In the genomic region with DNA sequence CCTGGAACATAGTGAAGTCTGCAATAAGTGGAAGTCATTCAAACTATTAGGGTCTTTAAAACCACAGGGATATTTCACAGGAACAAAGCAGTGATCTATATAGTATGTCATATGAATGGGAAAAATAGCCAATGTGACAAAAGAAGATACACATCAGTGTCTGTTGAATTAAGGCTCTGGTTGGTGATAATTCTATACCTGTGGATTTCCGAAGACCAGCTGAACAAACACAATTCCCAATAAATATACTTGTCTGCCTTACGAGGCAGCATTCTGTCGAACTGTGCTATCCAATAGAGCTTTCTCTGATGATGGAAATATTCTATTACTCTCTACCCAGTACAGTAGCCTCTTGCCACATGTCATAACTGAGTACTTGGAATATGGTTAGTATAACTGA, we compare ENCODE assay signal across 17 cellular contexts. TPM values are rescaled to one million over a fixed set of nuclear protein-coding genes. Genes with fewer than 3 reads are reported as not detected.
DNase-seq lines count a peak whose midpoint lies in the region; ATAC-seq, FAIRE-seq and TF ChIP-seq lines count a peak whose summit lies in the region.
"Had no signal": no experiment of that assay in that cellular context is flagged by ENCODE, and none has a peak within 500 bp of the region (broad histone marks: within the 10 kb centered on the region; RNA-seq: fewer than 3 reads in every experiment).

No MANE protein-coding gene starts in this region.

- H3K4me1 ChIP-seq in left ventricle myocardium inferior, result peaks cover 88% of the 10 kb centered on the region
- peaks cover 43% of the 10 kb centered on the region for H3K4me1 ChIP-seq in keratinocyte (ENCODE audit: control insufficient read depth, extremely low read depth, insufficient read depth, low read length)
- peaks cover 0 to 12% of the 10 kb centered on the region in 2 donors for H3K4me1 ChIP-seq in uterus

- H3K27me3 ChIP-seq in left ventricle myocardium inferior (ENCODE audit: low read depth), result no peaks in the 10 kb centered on the region
- no peaks in the 10 kb centered on the region for H3K27me3 ChIP-seq in keratinocyte (ENCODE audit: control insufficient read depth, extremely low read depth, insufficient read depth, low read length)
- H3K27me3 ChIP-seq in uterus, result no peaks in the 10 kb centered on the region
- H3K27me3 ChIP-seq: MG63 had no signal

- no peaks in the 10 kb centered on the region for H3K79me2 ChIP-seq in keratinocyte (ENCODE audit: control insufficient read depth, insufficient read depth, low read length)

- POLR2A ChIA-PET in GM10248 (lab: Yijun Ruan, JAX), result no interaction called here

- peak; percentile 65 for FAIRE-seq in keratinocyte (lab: Jason Lieb, UNC)
- FAIRE-seq: GM19239, kidney, urothelium cell line had no signal

- H3K9me3 ChIP-seq in left ventricle myocardium inferior (replicated peaks), result no peaks in the 10 kb centered on the region
- H3K9me3 ChIP-seq in keratinocyte (ENCODE audit: control insufficient read depth, low read depth, low read length), result no peaks in the 10 kb centered on the region
- no peaks in the 10 kb centered on the region for H3K9me3 ChIP-seq in uterus
- H3K9me3 ChIP-seq: MG63 had no signal

- intact Hi-C loops in left ventricle myocardium inferior (cut with micrococcal nuclease) (loop anchor here (10.0 kb wide), 1 partner anchor 51 kb away; a partner anchor contains a TSS), cardiac septum (cut with DNase I) (loop anchor here (5.0 kb wide), 3 partner anchors 51 to 134 kb away; a partner anchor contains a TSS), uterus (cut with DNase I; ENCODE audit: low total_unique reads) (no loop called here)

- H3K27ac ChIP-seq in left ventricle myocardium inferior (replicated peaks) (peak overlapping the region; percentile 84), keratinocyte (ENCODE audit: control insufficient read depth, insufficient read depth, low read length) (peak overlapping the region; percentile 75), uterus (peak overlapping the region; percentile 16 to 62)

- H3K4me3 ChIP-seq in left ventricle myocardium inferior, result no peak overlapping the region
- no peak overlapping the region for H3K4me3 ChIP-seq in keratinocyte (ENCODE audit: control insufficient read depth in 2 of 3, extremely low read depth in 1 of 3, insufficient read depth in 2 of 3, low read depth in 1 of 3, low read length in 3 of 3)
- no peak overlapping the region for H3K4me3 ChIP-seq in uterus
- H3K4me3 ChIP-seq: MG63 had no signal

- H4K20me1 ChIP-seq in keratinocyte (ENCODE audit: control insufficient read depth, extremely low read depth, insufficient read depth, low read length), result no peaks in the 10 kb centered on the region

- TF ChIP-seq CTCF in left ventricle myocardium inferior (IDR thresholded peaks at IDR 0.05; ENCODE audit: borderline replicate concordance), result no peak
- no peak for TF ChIP-seq CTCF in keratinocyte (optimal IDR thresholded peaks at IDR 0.05 in 1 of 3, IDR thresholded peaks at IDR 0.05 in 1 of 3, conservative IDR thresholded peaks at IDR 0.05 in 1 of 3; ENCODE audit: extremely low read depth in 1 of 3, insufficient read depth in 2 of 3, low read length in 3 of 3)
- no peak for TF ChIP-seq CTCF in uterus (IDR thresholded peaks at IDR 0.05)
- no peak for TF ChIP-seq CTCF in GM10248 (IDR thresholded peaks at IDR 0.05; ENCODE audit: control extremely low read depth, extremely low read depth, low read depth, missing control alignments)

- ATAC-seq in SK-N-SH treated with all-trans-retinoic acid at 6 μM for 48 hours (peak; percentile 12; the same call in 1 of the 3 replicates), GM21447 (IDR thresholded peaks at IDR 0.05; ENCODE audit: unreplicated experiment) (no peak)
- ATAC-seq: stimulated activated naive CD8-positive, alpha-beta T cell treated with anti-CD3 and anti-CD28 coated beads, Interleukin-15, amount 100 ng/mL, for 72 hours had no signal

- TF ChIP-seq POLR2A in uterus (IDR thresholded peaks at IDR 0.05), result no peak

- no peaks in the 10 kb centered on the region for H3K9me1 ChIP-seq in keratinocyte (ENCODE audit: control insufficient read depth, extremely low read depth, insufficient read depth, low read length)

- CTCF ChIA-PET in GM10248 (lab: Yijun Ruan, JAX), result interaction anchor here (1.1 kb wide), 1 partner anchor 12 kb away, joined by 3 read pairs; no protein-coding TSS in a partner anchor

- H3K36me3 ChIP-seq in left ventricle myocardium inferior, result no peaks in the 10 kb centered on the region
- no peaks in the 10 kb centered on the region for H3K36me3 ChIP-seq in keratinocyte (ENCODE audit: control insufficient read depth in 2 of 2, extremely low read depth in 1 of 2, insufficient read depth in 2 of 2, low read length in 2 of 2)
- no peaks in the 10 kb centered on the region for H3K36me3 ChIP-seq in uterus
- H3K36me3 ChIP-seq: MG63 had no signal

- H3K9ac ChIP-seq in keratinocyte (ENCODE audit: control insufficient read depth, extremely low read depth, insufficient read depth, low read length), result peak overlapping the region; percentile 18

- dilution Hi-C loops in keratinocyte (cut with MboI; ENCODE audit: extremely low pct_ligation_motif_present, low sequenced_read_pairs), result no loop called here

- H3K4me2 ChIP-seq in keratinocyte (ENCODE audit: control insufficient read depth, extremely low read depth, insufficient read depth, low read depth, low read length), result peak overlapping the region; percentile 61

- DNase-seq in left ventricle myocardium inferior, result no peak
- DNase-seq in cardiac septum (ENCODE audit: low spot score), result no peak
- DNase-seq in keratinocyte (ENCODE audit: low read depth, low spot score), result no peak
- no peak for DNase-seq in uterus
- DNase-seq in GF-D8 (lab: John Stamatoyannopoulos, UW), result no peak
- no peak for DNase-seq in GM10248 (ENCODE audit: extremely low spot score)
- DNase-seq: activated naive CD4-positive, alpha-beta T cell treated with anti-CD3 and anti-CD28 coated beads, Interleukin-2, amount 50 U/mL, for 16 hours; CD4-positive, alpha-beta T cell; kidney; MG63; midbrain; NCI-H2029; stimulated activated naive CD8-positive, alpha-beta T cell treated with anti-CD3 and anti-CD28 coated beads, Interleukin-15, amount 100 ng/mL, for 72 hours had no signal

- peak overlapping the region; percentile 28 for H2AFZ ChIP-seq in keratinocyte (ENCODE audit: control insufficient read depth, low read length)

TF ChIP-seq in SK-N-SH treated with all-trans-retinoic acid at 6 μM for 48 hours, 23 proteins besides CTCF, POLR2A, EP300 and RAD21:
- TF ChIP-seq BACH2 (CRISPR knock-in tag; IDR thresholded peaks at IDR 0.05; ENCODE audit: borderline replicate concordance), result no peak
- TF ChIP-seq, protein P1, sequence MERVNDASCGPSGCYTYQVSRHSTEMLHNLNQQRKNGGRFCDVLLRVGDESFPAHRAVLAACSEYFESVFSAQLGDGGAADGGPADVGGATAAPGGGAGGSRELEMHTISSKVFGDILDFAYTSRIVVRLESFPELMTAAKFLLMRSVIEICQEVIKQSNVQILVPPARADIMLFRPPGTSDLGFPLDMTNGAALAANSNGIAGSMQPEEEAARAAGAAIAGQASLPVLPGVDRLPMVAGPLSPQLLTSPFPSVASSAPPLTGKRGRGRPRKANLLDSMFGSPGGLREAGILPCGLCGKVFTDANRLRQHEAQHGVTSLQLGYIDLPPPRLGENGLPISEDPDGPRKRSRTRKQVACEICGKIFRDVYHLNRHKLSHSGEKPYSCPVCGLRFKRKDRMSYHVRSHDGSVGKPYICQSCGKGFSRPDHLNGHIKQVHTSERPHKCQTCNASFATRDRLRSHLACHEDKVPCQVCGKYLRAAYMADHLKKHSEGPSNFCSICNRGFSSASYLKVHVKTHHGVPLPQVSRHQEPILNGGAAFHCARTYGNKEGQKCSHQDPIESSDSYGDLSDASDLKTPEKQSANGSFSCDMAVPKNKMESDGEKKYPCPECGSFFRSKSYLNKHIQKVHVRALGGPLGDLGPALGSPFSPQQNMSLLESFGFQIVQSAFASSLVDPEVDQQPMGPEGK (CRISPR knock-in tag; IDR thresholded peaks at IDR 0.05; ENCODE audit: borderline replicate concordance), result no peak
- TF ChIP-seq, protein P2, sequence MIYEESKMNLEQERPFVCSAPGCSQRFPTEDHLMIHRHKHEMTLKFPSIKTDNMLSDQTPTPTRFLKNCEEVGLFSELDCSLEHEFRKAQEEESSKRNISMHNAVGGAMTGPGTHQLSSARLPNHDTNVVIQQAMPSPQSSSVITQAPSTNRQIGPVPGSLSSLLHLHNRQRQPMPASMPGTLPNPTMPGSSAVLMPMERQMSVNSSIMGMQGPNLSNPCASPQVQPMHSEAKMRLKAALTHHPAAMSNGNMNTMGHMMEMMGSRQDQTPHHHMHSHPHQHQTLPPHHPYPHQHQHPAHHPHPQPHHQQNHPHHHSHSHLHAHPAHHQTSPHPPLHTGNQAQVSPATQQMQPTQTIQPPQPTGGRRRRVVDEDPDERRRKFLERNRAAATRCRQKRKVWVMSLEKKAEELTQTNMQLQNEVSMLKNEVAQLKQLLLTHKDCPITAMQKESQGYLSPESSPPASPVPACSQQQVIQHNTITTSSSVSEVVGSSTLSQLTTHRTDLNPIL (CRISPR knock-in tag; IDR thresholded peaks at IDR 0.05; ENCODE audit: low read depth), result no peak
- TF ChIP-seq, protein P3, sequence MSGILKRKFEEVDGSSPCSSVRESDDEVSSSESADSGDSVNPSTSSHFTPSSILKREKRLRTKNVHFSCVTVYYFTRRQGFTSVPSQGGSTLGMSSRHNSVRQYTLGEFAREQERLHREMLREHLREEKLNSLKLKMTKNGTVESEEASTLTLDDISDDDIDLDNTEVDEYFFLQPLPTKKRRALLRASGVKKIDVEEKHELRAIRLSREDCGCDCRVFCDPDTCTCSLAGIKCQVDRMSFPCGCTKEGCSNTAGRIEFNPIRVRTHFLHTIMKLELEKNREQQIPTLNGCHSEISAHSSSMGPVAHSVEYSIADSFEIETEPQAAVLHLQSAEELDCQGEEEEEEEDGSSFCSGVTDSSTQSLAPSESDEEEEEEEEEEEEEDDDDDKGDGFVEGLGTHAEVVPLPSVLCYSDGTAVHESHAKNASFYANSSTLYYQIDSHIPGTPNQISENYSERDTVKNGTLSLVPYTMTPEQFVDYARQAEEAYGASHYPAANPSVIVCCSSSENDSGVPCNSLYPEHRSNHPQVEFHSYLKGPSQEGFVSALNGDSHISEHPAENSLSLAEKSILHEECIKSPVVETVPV (CRISPR knock-in tag; IDR thresholded peaks at IDR 0.05), result no peak
TF ChIP-seq in SK-N-SH treated with all-trans-retinoic acid at 6 μM for 48 hours: peak in this region for 0.

RNA-seq across cellular contexts. Expression of a gene that starts 55.9 kb away (rescaled TPM):
- total RNA-seq in left ventricle myocardium inferior (196 TPM), cardiac septum (311 TPM), uterus (100 to 1,000 TPM in 1 of 4 donors, 10 to 100 TPM in 3; 33.3 to 105 (median 86.0) TPM)
- 467 to 631 TPM (median 530 TPM) in 3 replicates for polyA plus RNA-seq in keratinocyte
- polyA plus RNA-seq in keratinocyte (2011; ENCODE audit: low read depth), result 140 TPM
- 511 and 813 TPM in 2 replicates for polyA plus RNA-seq in keratinocyte (2011; cell fraction: cytosol; rRNA removed)
- 329 and 358 TPM in 2 replicates for polyA plus RNA-seq in keratinocyte (2011; cell fraction: nucleus; rRNA removed)
- polyA plus RNA-seq in keratinocyte (2012; ENCODE audit: low replicate concordance), result 170 and 280 TPM in 2 replicates
- polyA minus RNA-seq in keratinocyte, result 373 to 543 TPM (median 498 TPM) in 3 replicates
- polyA minus RNA-seq in keratinocyte (2011; cell fraction: cytosol; rRNA and poly(A)+ RNA removed), result 618 TPM
- 114 and 202 TPM in 2 replicates for polyA minus RNA-seq in keratinocyte (2011; cell fraction: nucleus; rRNA and poly(A)+ RNA removed)
- total RNA-seq: CD4-positive, alpha-beta T cell had no signal
